2 cellular contexts compared by ENCODE assay signal in the genomic region with DNA sequence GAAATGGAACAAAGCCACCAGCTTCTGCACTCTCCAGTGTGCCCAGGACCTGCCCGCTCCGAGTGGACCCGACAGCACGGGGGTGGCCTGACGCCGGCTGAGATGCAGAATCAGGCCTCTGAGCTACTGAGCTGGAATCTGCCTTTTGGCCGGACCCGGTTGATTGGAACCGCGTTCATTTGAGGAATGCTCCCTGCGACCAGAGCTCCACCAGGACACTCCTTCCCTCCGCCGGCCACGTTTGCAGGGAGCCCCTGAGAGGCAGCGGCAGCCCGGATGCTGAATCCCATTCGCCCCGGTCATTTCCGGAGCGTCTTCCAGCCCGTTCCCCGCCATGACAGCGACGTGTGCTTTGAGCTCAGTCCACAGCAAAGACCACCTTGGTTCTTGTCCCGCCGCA.
TF ChIP-seq lines count a peak whose summit lies in the region.

No MANE protein-coding gene starts in this region.

TF ChIP-seq in GM23338, 12 proteins besides CTCF, POLR2A, EP300 and RAD21 (continued from another document):
- TF ChIP-seq CREB1 (CRISPR knock-in tag; IDR thresholded peaks at IDR 0.05; ENCODE audit: low read depth) = no peak
- TF ChIP-seq ZNF114 (CRISPR knock-in tag; IDR thresholded peaks at IDR 0.05) = no peak
- TF ChIP-seq, protein P1, sequence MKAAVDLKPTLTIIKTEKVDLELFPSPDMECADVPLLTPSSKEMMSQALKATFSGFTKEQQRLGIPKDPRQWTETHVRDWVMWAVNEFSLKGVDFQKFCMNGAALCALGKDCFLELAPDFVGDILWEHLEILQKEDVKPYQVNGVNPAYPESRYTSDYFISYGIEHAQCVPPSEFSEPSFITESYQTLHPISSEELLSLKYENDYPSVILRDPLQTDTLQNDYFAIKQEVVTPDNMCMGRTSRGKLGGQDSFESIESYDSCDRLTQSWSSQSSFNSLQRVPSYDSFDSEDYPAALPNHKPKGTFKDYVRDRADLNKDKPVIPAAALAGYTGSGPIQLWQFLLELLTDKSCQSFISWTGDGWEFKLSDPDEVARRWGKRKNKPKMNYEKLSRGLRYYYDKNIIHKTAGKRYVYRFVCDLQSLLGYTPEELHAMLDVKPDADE (IDR thresholded peaks at IDR 0.05) = no peak
- TF ChIP-seq, protein P2, sequence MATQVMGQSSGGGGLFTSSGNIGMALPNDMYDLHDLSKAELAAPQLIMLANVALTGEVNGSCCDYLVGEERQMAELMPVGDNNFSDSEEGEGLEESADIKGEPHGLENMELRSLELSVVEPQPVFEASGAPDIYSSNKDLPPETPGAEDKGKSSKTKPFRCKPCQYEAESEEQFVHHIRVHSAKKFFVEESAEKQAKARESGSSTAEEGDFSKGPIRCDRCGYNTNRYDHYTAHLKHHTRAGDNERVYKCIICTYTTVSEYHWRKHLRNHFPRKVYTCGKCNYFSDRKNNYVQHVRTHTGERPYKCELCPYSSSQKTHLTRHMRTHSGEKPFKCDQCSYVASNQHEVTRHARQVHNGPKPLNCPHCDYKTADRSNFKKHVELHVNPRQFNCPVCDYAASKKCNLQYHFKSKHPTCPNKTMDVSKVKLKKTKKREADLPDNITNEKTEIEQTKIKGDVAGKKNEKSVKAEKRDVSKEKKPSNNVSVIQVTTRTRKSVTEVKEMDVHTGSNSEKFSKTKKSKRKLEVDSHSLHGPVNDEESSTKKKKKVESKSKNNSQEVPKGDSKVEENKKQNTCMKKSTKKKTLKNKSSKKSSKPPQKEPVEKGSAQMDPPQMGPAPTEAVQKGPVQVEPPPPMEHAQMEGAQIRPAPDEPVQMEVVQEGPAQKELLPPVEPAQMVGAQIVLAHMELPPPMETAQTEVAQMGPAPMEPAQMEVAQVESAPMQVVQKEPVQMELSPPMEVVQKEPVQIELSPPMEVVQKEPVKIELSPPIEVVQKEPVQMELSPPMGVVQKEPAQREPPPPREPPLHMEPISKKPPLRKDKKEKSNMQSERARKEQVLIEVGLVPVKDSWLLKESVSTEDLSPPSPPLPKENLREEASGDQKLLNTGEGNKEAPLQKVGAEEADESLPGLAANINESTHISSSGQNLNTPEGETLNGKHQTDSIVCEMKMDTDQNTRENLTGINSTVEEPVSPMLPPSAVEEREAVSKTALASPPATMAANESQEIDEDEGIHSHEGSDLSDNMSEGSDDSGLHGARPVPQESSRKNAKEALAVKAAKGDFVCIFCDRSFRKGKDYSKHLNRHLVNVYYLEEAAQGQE (IDR thresholded peaks at IDR 0.05; ENCODE audit: unreplicated experiment) = no peak
- TF ChIP-seq, protein P3, sequence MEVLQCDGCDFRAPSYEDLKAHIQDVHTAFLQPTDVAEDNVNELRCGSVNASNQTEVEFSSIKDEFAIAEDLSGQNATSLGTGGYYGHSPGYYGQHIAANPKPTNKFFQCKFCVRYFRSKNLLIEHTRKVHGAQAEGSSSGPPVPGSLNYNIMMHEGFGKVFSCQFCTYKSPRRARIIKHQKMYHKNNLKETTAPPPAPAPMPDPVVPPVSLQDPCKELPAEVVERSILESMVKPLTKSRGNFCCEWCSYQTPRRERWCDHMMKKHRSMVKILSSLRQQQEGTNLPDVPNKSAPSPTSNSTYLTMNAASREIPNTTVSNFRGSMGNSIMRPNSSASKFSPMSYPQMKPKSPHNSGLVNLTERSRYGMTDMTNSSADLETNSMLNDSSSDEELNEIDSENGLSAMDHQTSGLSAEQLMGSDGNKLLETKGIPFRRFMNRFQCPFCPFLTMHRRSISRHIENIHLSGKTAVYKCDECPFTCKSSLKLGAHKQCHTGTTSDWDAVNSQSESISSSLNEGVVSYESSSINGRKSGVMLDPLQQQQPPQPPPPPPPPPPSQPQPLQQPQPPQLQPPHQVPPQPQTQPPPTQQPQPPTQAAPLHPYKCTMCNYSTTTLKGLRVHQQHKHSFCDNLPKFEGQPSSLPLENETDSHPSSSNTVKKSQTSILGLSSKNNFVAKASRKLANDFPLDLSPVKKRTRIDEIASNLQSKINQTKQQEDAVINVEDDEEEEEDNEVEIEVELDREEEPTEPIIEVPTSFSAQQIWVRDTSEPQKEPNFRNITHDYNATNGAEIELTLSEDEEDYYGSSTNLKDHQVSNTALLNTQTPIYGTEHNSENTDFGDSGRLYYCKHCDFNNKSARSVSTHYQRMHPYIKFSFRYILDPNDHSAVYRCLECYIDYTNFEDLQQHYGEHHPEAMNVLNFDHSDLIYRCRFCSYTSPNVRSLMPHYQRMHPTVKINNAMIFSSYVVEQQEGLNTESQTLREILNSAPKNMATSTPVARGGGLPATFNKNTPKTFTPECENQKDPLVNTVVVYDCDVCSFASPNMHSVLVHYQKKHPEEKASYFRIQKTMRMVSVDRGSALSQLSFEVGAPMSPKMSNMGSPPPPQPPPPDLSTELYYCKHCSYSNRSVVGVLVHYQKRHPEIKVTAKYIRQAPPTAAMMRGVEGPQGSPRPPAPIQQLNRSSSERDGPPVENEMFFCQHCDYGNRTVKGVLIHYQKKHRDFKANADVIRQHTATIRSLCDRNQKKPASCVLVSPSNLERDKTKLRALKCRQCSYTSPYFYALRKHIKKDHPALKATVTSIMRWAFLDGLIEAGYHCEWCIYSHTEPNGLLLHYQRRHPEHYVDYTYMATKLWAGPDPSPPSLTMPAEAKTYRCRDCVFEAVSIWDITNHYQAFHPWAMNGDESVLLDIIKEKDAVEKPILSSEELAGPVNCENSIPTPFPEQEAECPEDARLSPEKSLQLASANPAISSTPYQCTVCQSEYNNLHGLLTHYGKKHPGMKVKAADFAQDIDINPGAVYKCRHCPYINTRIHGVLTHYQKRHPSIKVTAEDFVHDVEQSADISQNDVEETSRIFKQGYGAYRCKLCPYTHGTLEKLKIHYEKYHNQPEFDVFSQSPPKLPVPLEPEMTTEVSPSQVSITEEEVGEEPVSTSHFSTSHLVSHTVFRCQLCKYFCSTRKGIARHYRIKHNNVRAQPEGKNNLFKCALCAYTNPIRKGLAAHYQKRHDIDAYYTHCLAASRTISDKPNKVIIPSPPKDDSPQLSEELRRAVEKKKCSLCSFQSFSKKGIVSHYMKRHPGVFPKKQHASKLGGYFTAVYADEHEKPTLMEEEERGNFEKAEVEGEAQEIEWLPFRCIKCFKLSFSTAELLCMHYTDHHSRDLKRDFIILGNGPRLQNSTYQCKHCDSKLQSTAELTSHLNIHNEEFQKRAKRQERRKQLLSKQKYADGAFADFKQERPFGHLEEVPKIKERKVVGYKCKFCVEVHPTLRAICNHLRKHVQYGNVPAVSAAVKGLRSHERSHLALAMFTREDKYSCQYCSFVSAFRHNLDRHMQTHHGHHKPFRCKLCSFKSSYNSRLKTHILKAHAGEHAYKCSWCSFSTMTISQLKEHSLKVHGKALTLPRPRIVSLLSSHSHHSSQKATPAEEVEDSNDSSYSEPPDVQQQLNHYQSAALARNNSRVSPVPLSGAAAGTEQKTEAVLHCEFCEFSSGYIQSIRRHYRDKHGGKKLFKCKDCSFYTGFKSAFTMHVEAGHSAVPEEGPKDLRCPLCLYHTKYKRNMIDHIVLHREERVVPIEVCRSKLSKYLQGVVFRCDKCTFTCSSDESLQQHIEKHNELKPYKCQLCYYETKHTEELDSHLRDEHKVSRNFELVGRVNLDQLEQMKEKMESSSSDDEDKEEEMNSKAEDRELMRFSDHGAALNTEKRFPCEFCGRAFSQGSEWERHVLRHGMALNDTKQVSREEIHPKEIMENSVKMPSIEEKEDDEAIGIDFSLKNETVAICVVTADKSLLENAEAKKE (CRISPR knock-in tag; IDR thresholded peaks at IDR 0.05) = no peak
TF ChIP-seq in GM23338: peak in this region for 0.

TF ChIP-seq in IMR-90, 13 proteins besides CTCF, POLR2A, EP300 and RAD21:
- TF ChIP-seq FOS (IDR thresholded peaks at IDR 0.05; ENCODE audit: low read depth, low read length) (no peak), CEBPB (IDR thresholded peaks at IDR 0.05; ENCODE audit: low read depth, low read length) (no peak), CHD1 (IDR thresholded peaks at IDR 0.05; ENCODE audit: low read depth, low read length) (no peak), MAZ (IDR thresholded peaks at IDR 0.05; ENCODE audit: borderline replicate concordance, low read depth, low read length) (no peak), NFE2L2 (IDR thresholded peaks at IDR 0.05; ENCODE audit: low read depth, low read length) (no peak), MXI1 (IDR thresholded peaks at IDR 0.05; ENCODE audit: borderline replicate concordance, low read depth, low read length) (no peak), SMC3 (IDR thresholded peaks at IDR 0.05; ENCODE audit: low read depth, low read length) (no peak), RFX5 (IDR thresholded peaks at IDR 0.05; ENCODE audit: low read depth, low read length) (no peak), BHLHE40 (IDR thresholded peaks at IDR 0.05; ENCODE audit: low read depth, low read length) (no peak), MAFK (IDR thresholded peaks at IDR 0.05; ENCODE audit: low read depth, low read length) (no peak), RCOR1 (IDR thresholded peaks at IDR 0.05; ENCODE audit: insufficient replicate concordance, low read length) (no peak)
- TF ChIP-seq, protein P4, sequence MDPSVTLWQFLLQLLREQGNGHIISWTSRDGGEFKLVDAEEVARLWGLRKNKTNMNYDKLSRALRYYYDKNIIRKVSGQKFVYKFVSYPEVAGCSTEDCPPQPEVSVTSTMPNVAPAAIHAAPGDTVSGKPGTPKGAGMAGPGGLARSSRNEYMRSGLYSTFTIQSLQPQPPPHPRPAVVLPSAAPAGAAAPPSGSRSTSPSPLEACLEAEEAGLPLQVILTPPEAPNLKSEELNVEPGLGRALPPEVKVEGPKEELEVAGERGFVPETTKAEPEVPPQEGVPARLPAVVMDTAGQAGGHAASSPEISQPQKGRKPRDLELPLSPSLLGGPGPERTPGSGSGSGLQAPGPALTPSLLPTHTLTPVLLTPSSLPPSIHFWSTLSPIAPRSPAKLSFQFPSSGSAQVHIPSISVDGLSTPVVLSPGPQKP (IDR thresholded peaks at IDR 0.05; ENCODE audit: borderline replicate concordance, low read depth, low read length) = no peak
- TF ChIP-seq, protein P5, sequence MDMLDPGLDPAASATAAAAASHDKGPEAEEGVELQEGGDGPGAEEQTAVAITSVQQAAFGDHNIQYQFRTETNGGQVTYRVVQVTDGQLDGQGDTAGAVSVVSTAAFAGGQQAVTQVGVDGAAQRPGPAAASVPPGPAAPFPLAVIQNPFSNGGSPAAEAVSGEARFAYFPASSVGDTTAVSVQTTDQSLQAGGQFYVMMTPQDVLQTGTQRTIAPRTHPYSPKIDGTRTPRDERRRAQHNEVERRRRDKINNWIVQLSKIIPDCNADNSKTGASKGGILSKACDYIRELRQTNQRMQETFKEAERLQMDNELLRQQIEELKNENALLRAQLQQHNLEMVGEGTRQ (IDR thresholded peaks at IDR 0.05; ENCODE audit: low read depth, low read length) = no peak
